In the genomic region with DNA sequence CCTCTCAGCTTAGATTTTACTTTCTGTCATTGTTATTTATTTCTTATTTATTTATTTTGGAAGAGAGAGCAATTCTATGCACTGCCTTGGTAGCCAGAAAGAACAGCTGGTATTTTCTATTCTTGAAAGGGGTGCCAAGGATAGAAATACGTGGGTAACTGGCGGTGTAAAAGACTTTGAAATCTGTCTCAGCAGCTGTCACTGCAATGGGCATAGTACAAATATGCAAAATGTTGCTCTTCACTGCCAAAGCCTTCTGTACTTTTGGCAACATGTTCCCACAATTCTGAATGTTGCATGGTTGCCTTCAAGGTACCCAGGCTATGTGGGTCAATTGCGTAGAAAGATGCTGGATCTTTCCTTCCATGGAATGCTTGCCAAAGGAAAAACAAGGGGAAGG, we compare ENCODE assay signal across 17 cellular contexts.
DNase-seq lines count a peak whose midpoint lies in the region; TF ChIP-seq lines count a peak whose summit lies in the region.
"Had no signal": no experiment of that assay in that cellular context is flagged by ENCODE, and none has a peak within 500 bp of the region (broad histone marks: within the 10 kb centered on the region; RNA-seq: fewer than 3 reads in every experiment).

No MANE protein-coding gene starts in this region.

- H3F3A ChIP-seq in SK-N-SH (replicated peaks; ENCODE audit: insufficient read depth) = no peaks in the 10 kb centered on the region

- TF ChIP-seq RAD21 in SK-N-SH (IDR thresholded peaks at IDR 0.05; ENCODE audit: low read length) = no peak

- TF ChIP-seq EP300 in SK-N-SH (IDR thresholded peaks at IDR 0.05; ENCODE audit: borderline replicate concordance in 1 of 2, low read depth in 1 of 2, low read length in 1 of 2) = no peak

- no peaks in the 10 kb centered on the region for H3K9me3 ChIP-seq in SK-N-SH
- H3K9me3 ChIP-seq: SJCRH30 had no signal

- H3K9ac ChIP-seq in SK-N-SH = no peak overlapping the region
- H3K9ac ChIP-seq: GM23248 had no signal

- DNase-seq in DMS 273 (lab: John Stamatoyannopoulos, UW; ENCODE audit: unreplicated experiment) (peak; percentile 96), NCI-H1694 (lab: John Stamatoyannopoulos, UW) (peak; percentile 95), cerebellar cortex (ENCODE audit: low spot score) (peak; percentile 97), myocyte (ENCODE audit: low read depth) (peak; percentile 89), UCSD-AML1 (lab: John Stamatoyannopoulos, UW; ENCODE audit: unreplicated experiment) (no peak), SK-N-SH (no peak)
- no peak for DNase-seq in stimulated activated CD4-positive, alpha-beta T cell treated with anti-CD3 and anti-CD28 coated beads, Interleukin-12 subunit alpha, Interleukin-12 subunit beta, amount 100 ng/mL, for 4 hours
- no peak for DNase-seq in activated CD4-positive, alpha-beta T cell treated with anti-CD3 and anti-CD28 coated beads, Interleukin-2, amount 50 U/mL, for 4 hours
- DNase-seq: CD4-positive, alpha-beta memory T cell; DMS53; EL; GM23248; KG1; NCI-H1436 treated with DMSO at 0.1 percent for 48 hours; NCI-H2081; NCI-H526 had no signal

- H2AFZ ChIP-seq in SK-N-SH (ENCODE audit: low read depth) = no peak overlapping the region
- H2AFZ ChIP-seq: GM23248 had no signal

- H3K79me2 ChIP-seq in SK-N-SH (ENCODE audit: insufficient read depth) = no peaks in the 10 kb centered on the region

- no peaks in the 10 kb centered on the region for H3K9me2 ChIP-seq in SK-N-SH

- H4K20me1 ChIP-seq in SK-N-SH (ENCODE audit: insufficient read depth) = no peaks in the 10 kb centered on the region

- no peaks in the 10 kb centered on the region for H3K27me3 ChIP-seq in SK-N-SH (ENCODE audit: insufficient read depth)
- H3K27me3 ChIP-seq: SJCRH30 had no signal

- H3K36me3 ChIP-seq in SK-N-SH (replicated peaks in 1 of 2; ENCODE audit: control insufficient read depth in 1 of 2, insufficient read depth in 2 of 2, low read length in 1 of 2) = no peaks in the 10 kb centered on the region
- H3K36me3 ChIP-seq: SJCRH30 had no signal

- no peak overlapping the region for H3K4me3 ChIP-seq in SK-N-SH (ENCODE audit: low read depth in 2 of 2, low read length in 1 of 2)
- H3K4me3 ChIP-seq: GM23248, SJCRH30 had no signal

- H3K27ac ChIP-seq in SK-N-SH (ENCODE audit: low read depth in 2 of 2, low read length in 1 of 2) = no peak overlapping the region
- H3K27ac ChIP-seq: GM23248, SJCRH30 had no signal

- POLR2A ChIA-PET in SK-N-SH (lab: Yijun Ruan, JAX) = no interaction called here

- CTCF ChIA-PET in SK-N-SH (lab: Yijun Ruan, JAX) = no interaction called here

- 27% methylated on average over 3 of the region's 3 CpGs for WGBS in SK-N-SH (ENCODE audit: low lambda C conversion rate)

- no peak for TF ChIP-seq CTCF in SK-N-SH (IDR thresholded peaks at IDR 0.05)

- no peaks in the 10 kb centered on the region for H3K4me1 ChIP-seq in SK-N-SH (ENCODE audit: control insufficient read depth in 1 of 2, insufficient read depth in 2 of 2, low read depth in 1 of 2, low read length in 1 of 2)
- H3K4me1 ChIP-seq: SJCRH30 had no signal

- no peak overlapping the region for H3K4me2 ChIP-seq in SK-N-SH

TF ChIP-seq in SK-N-SH, 30 proteins besides CTCF, POLR2A, EP300 and RAD21:
- TF ChIP-seq, protein P1, sequence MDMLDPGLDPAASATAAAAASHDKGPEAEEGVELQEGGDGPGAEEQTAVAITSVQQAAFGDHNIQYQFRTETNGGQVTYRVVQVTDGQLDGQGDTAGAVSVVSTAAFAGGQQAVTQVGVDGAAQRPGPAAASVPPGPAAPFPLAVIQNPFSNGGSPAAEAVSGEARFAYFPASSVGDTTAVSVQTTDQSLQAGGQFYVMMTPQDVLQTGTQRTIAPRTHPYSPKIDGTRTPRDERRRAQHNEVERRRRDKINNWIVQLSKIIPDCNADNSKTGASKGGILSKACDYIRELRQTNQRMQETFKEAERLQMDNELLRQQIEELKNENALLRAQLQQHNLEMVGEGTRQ (IDR thresholded peaks at IDR 0.05; ENCODE audit: borderline replicate concordance, low read depth, low read length) = no peak
- TF ChIP-seq FOSL2 (IDR thresholded peaks at IDR 0.05; ENCODE audit: borderline replicate concordance, low read depth) (no peak), TEAD4 (IDR thresholded peaks at IDR 0.05; ENCODE audit: borderline replicate concordance, insufficient read depth) (no peak), FOXM1 (IDR thresholded peaks at IDR 0.05; ENCODE audit: low read depth) (no peak), JUND (IDR thresholded peaks at IDR 0.05) (no peak), RXRA (IDR thresholded peaks at IDR 0.05; ENCODE audit: borderline replicate concordance, low read depth) (no peak), NFIC (IDR thresholded peaks at IDR 0.05; ENCODE audit: borderline replicate concordance) (no peak), MXI1 (IDR thresholded peaks at IDR 0.05; ENCODE audit: low read depth, low read length) (no peak), FOXJ3 (CRISPR knock-in tag; IDR thresholded peaks at IDR 0.05) (no peak), RCOR1 (IDR thresholded peaks at IDR 0.05; ENCODE audit: low read length) (no peak), POLR2AphosphoS5 (IDR thresholded peaks at IDR 0.05; ENCODE audit: low read depth, low read length) (no peak), ELF1 (IDR thresholded peaks at IDR 0.05) (no peak), GATA2 (CRISPR knock-in tag; IDR thresholded peaks at IDR 0.05) (no peak), RFX5 (IDR thresholded peaks at IDR 0.05; ENCODE audit: low read length) (no peak), CHD2 (IDR thresholded peaks at IDR 0.05; ENCODE audit: low read length, partially characterized antibody) (no peak), EZH2phosphoT487 (IDR thresholded peaks at IDR 0.05; ENCODE audit: borderline replicate concordance, low read depth) (no peak)
- TF ChIP-seq, protein P2, sequence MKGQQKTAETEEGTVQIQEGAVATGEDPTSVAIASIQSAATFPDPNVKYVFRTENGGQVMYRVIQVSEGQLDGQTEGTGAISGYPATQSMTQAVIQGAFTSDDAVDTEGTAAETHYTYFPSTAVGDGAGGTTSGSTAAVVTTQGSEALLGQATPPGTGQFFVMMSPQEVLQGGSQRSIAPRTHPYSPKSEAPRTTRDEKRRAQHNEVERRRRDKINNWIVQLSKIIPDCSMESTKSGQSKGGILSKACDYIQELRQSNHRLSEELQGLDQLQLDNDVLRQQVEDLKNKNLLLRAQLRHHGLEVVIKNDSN (IDR thresholded peaks at IDR 0.05; ENCODE audit: borderline replicate concordance, low read depth) = no peak
- TF ChIP-seq, protein P3, sequence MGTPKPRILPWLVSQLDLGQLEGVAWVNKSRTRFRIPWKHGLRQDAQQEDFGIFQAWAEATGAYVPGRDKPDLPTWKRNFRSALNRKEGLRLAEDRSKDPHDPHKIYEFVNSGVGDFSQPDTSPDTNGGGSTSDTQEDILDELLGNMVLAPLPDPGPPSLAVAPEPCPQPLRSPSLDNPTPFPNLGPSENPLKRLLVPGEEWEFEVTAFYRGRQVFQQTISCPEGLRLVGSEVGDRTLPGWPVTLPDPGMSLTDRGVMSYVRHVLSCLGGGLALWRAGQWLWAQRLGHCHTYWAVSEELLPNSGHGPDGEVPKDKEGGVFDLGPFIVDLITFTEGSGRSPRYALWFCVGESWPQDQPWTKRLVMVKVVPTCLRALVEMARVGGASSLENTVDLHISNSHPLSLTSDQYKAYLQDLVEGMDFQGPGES (IDR thresholded peaks at IDR 0.05; ENCODE audit: low read depth, low read length) = no peak

Comparison
In these comparisons a context has a peak if more than half of its experiments do, and no peak if none do; other contexts are left out.
1. DNase-seq: peak in DMS 273 (single experiment), NCI-H1694 (single experiment), cerebellar cortex (single experiment) and myocyte (single experiment); none in stimulated activated CD4-positive, alpha-beta T cell treated with anti-CD3 and anti-CD28 coated beads, Interleukin-12 subunit alpha, Interleukin-12 subunit beta, amount 100 ng/mL, for 4 hours (single experiment), activated CD4-positive, alpha-beta T cell treated with anti-CD3 and anti-CD28 coated beads, Interleukin-2, amount 50 U/mL, for 4 hours (0 of 2), UCSD-AML1 (single experiment) and SK-N-SH (single experiment).